In the genomic region with DNA sequence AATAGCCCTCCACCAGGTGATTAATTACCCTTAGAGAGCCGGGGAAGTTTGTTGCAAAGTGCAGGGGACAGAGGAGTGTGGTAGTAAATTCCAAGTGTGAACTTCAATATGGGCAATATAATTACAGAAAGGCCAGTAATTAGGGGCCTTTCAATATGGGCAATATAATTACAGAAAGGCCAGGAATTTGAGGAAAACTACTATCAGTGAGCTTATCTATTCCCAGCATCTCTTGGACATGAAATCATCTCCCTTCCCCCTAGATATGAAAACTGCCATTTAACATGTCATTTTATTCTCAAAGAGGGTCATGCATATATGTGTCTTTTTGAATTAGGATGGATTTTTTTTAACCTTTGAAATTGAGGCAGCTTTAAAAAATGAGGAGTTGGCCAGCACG, we compare ENCODE assay signal across 25 cellular contexts.
"Had no signal": no experiment of that assay in that cellular context is flagged by ENCODE, and none has a peak within 500 bp of the region (broad histone marks: within the 10 kb centered on the region; RNA-seq: fewer than 3 reads in every experiment).

No MANE protein-coding gene starts in this region.

- H3K27me3 Mint-ChIP-seq: activated CD8-positive, alpha-beta T cell treated with anti-CD3 and anti-CD28 coated beads for 36 hours; activated naive CD4-positive, alpha-beta T cell treated with anti-CD3 and anti-CD28 coated beads, Interleukin-2, amount 10 ng/mL, durations not matched to agents 7 days and 5 days; activated naive CD8-positive, alpha-beta T cell treated with anti-CD3 and anti-CD28 coated beads for 36 hours; IgD-negative memory B cell had no signal

- H2AFZ ChIP-seq: PC-9 had no signal

- H3K27ac ChIP-seq: breast epithelium, SK-N-MC had no signal

- H3K4me2 ChIP-seq: PC-9 had no signal

- H3K4me3 ChIP-seq: breast epithelium, PC-9, SK-N-MC had no signal

- H3K27ac Mint-ChIP-seq: activated CD8-positive, alpha-beta T cell treated with anti-CD3 and anti-CD28 coated beads for 36 hours; activated naive CD4-positive, alpha-beta T cell treated with anti-CD3 and anti-CD28 coated beads, Interleukin-2, amount 10 ng/mL, durations not matched to agents 7 days and 5 days; activated naive CD8-positive, alpha-beta T cell treated with anti-CD3 and anti-CD28 coated beads for 36 hours; activated T-cell treated with anti-CD3 and anti-CD28 coated beads, Interleukin-2, amount 50 U/mL, for 72 hours; activated T-helper 2 cell treated with anti-CD3 and anti-CD28 coated beads, Interferon-gamma antibody, Interleukin-2, Interleukin-4, amounts not matched to agents 10 μg/mL and 5 μg/mL and 100 μg/mL, durations not matched to agents 14 hours and 24 hours and 36 hours; IgD-negative memory B cell had no signal

- ATAC-seq: activated CD4-positive, CD25-positive, alpha-beta regulatory T cell treated with anti-CD3 and anti-CD28 coated beads, Interleukin-2, amount 50 U/mL, for 24 hours; activated CD8-positive, alpha-beta T cell treated with anti-CD3 and anti-CD28 coated beads for 36 hours; activated T-cell treated with anti-CD3 and anti-CD28 coated beads, Interleukin-2, amount 50 U/mL, for 72 hours had no signal

- H3K9me3 Mint-ChIP-seq: activated CD8-positive, alpha-beta T cell treated with anti-CD3 and anti-CD28 coated beads for 36 hours; activated naive CD4-positive, alpha-beta T cell treated with anti-CD3 and anti-CD28 coated beads, Interleukin-2, amount 10 ng/mL, durations not matched to agents 7 days and 5 days; activated naive CD8-positive, alpha-beta T cell treated with anti-CD3 and anti-CD28 coated beads for 36 hours; activated T-cell treated with anti-CD3 and anti-CD28 coated beads, Interleukin-2, amount 50 U/mL, for 72 hours; activated T-helper 2 cell treated with anti-CD3 and anti-CD28 coated beads, Interferon-gamma antibody, Interleukin-2, Interleukin-4, amounts not matched to agents 10 μg/mL and 5 μg/mL and 100 μg/mL, durations not matched to agents 14 hours and 24 hours and 36 hours; IgD-negative memory B cell had no signal

- H3K27me3 ChIP-seq: breast epithelium had no signal

- H3K4me3 Mint-ChIP-seq: activated CD8-positive, alpha-beta T cell treated with anti-CD3 and anti-CD28 coated beads for 36 hours; activated naive CD4-positive, alpha-beta T cell treated with anti-CD3 and anti-CD28 coated beads, Interleukin-2, amount 10 ng/mL, durations not matched to agents 7 days and 5 days; activated naive CD8-positive, alpha-beta T cell treated with anti-CD3 and anti-CD28 coated beads for 36 hours; activated T-cell treated with anti-CD3 and anti-CD28 coated beads, Interleukin-2, amount 50 U/mL, for 72 hours had no signal

- H3K36me3 ChIP-seq: breast epithelium had no signal

- DNase-seq: activated CD4-positive, alpha-beta T cell treated with anti-CD3 and anti-CD28 coated beads for 4 hours; activated CD8-positive, alpha-beta memory T cell treated with anti-CD3 and anti-CD28 coated beads, Interleukin-2, amount 50 U/mL, for 4 hours; activated CD8-positive, alpha-beta T cell treated with anti-CD3 and anti-CD28 coated beads for 36 hours; activated gamma-delta T cell treated with Interleukin-2 at 50 U/mL for 16 hours; activated naive CD4-positive, alpha-beta T cell treated with anti-CD3 and anti-CD28 coated beads, Interleukin-2, amount 10 ng/mL, durations not matched to agents 7 days and 5 days; activated naive CD8-positive, alpha-beta T cell treated with anti-CD3 and anti-CD28 coated beads for 36 hours; activated T-cell treated with anti-CD3 and anti-CD28 coated beads, Interleukin-2, amount 50 U/mL, for 72 hours; anterior cingulate cortex; caudate nucleus; KG1; MV-4-11; NCI-H1092 treated with DMSO at 0.1 percent for 48 hours; NCI-H1417 treated with DMSO at 0.1 percent for 48 hours; NCI-H1694; NCI-H2029; NCI-H2107; NCI-H2171 treated with DMSO at 0.1 percent for 48 hours; NCI-H226; PC-9; SW 1271 had no signal

- H3K9me3 ChIP-seq: breast epithelium had no signal
